ENCODE assay signal across 17 cellular contexts in the genomic region with DNA sequence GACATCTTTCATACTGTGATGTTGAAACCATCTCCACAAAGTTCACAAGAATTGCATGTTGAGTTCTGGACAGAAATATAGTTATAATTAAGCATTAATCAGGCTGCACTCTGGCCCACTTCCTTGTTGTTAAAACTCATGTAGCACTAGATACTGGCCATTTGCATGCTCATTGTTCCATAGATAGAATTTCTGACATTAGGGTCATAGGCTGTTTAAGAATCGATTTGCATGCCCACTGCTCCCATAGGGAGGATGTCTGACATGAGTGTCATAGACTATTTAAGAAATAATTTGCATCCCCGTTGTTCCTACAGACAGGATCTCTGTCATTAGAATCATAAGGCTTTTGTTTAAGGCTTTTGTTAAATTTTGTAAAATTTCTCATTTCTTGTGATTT. TPM values are rescaled to one million over a fixed set of nuclear protein-coding genes. Genes with fewer than 3 reads are reported as not detected.
DNase-seq lines count a peak whose midpoint lies in the region; ATAC-seq, FAIRE-seq and TF ChIP-seq lines count a peak whose summit lies in the region.
"Had no signal": no experiment of that assay in that cellular context is flagged by ENCODE, and none has a peak within 500 bp of the region (broad histone marks: within the 10 kb centered on the region; RNA-seq: fewer than 3 reads in every experiment).

No MANE protein-coding gene starts in this region.

- DNase-seq in GM12878 (ENCODE audit: low read depth, low spot score) (peak; percentile 35), Right ventricle myocardium superior (no peak), H4 (ENCODE audit: low spot score) (no peak), right atrium auricular region (ENCODE audit: low spot score) (no peak), nephron progenitor cell (no peak)
- DNase-seq: activated B cell treated with CpG ODN at 0.5 μM for 24 hours; activated T-cell treated with anti-CD3 and anti-CD28 coated beads for 4 hours; CD8-positive, alpha-beta T cell; effector memory CD4-positive, alpha-beta T cell; MV-4-11; NCI-H524 treated with DMSO at 0.1 percent for 48 hours had no signal

- H3K36me3 ChIP-seq in GM12878 (ENCODE audit: control insufficient read depth in 2 of 2, insufficient read depth in 2 of 2, low read length in 1 of 2): no peaks in the 10 kb centered on the region
- no peaks in the 10 kb centered on the region for H3K36me3 ChIP-seq in right atrium auricular region
- H3K36me3 ChIP-seq: ascending aorta had no signal

- H3K9me3 Mint-ChIP-seq in nephron progenitor cell: no peaks in the 10 kb centered on the region

- no peak for FAIRE-seq in GM12878 (lab: Jason Lieb, UNC)

- POLR2A ChIA-PET in GM12878 (lab: Charles Lee): no interaction called here

- ATAC-seq in GM19043 (IDR thresholded peaks at IDR 0.05; ENCODE audit: low read depth, unreplicated experiment) (peak; percentile 87), GM21786 (IDR thresholded peaks at IDR 0.05; ENCODE audit: unreplicated experiment) (peak; percentile 91), HG03103 (IDR thresholded peaks at IDR 0.05; ENCODE audit: low read depth, unreplicated experiment) (peak; percentile 84), GM12878 (peak; percentile 91), Right ventricle myocardium superior (ENCODE audit: poor library complexity) (no peak)
- ATAC-seq: CD8-positive, alpha-beta T cell; left lobe of liver had no signal

- BruUV-seq in GM12878 (replicated peaks; lab: Mats Ljungman, UMichigan): no TSS peak

- H3K9ac ChIP-seq in GM12878 (ENCODE audit: control insufficient read depth, insufficient read depth, low read length): no peak overlapping the region

- no peaks in the 10 kb centered on the region for H3K4me1 ChIP-seq in GM12878 (ENCODE audit: control insufficient read depth, insufficient read depth, low read length)
- no peaks in the 10 kb centered on the region for H3K4me1 ChIP-seq in right atrium auricular region
- H3K4me1 ChIP-seq: ascending aorta had no signal

- no peak overlapping the region for H3K4me2 ChIP-seq in GM12878 (ENCODE audit: control insufficient read depth, insufficient read depth)

- no peak for TF ChIP-seq EP300 in GM12878 (IDR thresholded peaks at IDR 0.05; ENCODE audit: borderline replicate concordance in 1 of 2, control insufficient read depth in 1 of 2, low read depth in 2 of 2, low read length in 2 of 2)

- in situ Hi-C loops in GM12878 (cut with MboI): loop anchor here (10.0 kb wide), 1 partner anchor 292 kb away; no protein-coding TSS in a partner anchor

- H3K9me3 ChIP-seq in GM12878 (replicated peaks; ENCODE audit: control insufficient read depth, insufficient read depth, low read length) (no peaks in the 10 kb centered on the region; the same call in 2 of the 3 replicates), right atrium auricular region (no peaks in the 10 kb centered on the region)
- H3K9me3 ChIP-seq: ascending aorta had no signal

- WGBS in GM12878 (ENCODE audit: insufficient coverage, insufficient replicate concordance, low lambda C conversion rate, missing lambda C conversion rate): 5% methylated on average over 2 of the region's 2 CpGs

- no peak overlapping the region; the same call in 1 of the 2 replicates for H2AFZ ChIP-seq in GM12878 (ENCODE audit: control insufficient read depth, low read depth, low read length)

- TF ChIP-seq RAD21 in GM12878 (IDR thresholded peaks at IDR 0.05; ENCODE audit: insufficient read depth, low read depth, low read length): no peak

- no peaks in the 10 kb centered on the region for H3K27me3 ChIP-seq in GM12878 (replicated peaks in 1 of 2; ENCODE audit: control insufficient read depth in 2 of 2, insufficient read depth in 2 of 2, low read length in 1 of 2)
- H3K27me3 ChIP-seq in right atrium auricular region: no peaks in the 10 kb centered on the region
- H3K27me3 ChIP-seq: ascending aorta had no signal

- no peak overlapping the region for H3K4me3 Mint-ChIP-seq in nephron progenitor cell
- H3K4me3 Mint-ChIP-seq: activated B cell treated with CpG ODN at 0.5 μM for 24 hours; CD8-positive, alpha-beta T cell had no signal

- no peak overlapping the region for H3K27ac ChIP-seq in GM12878 (ENCODE audit: control insufficient read depth, insufficient read depth)
- H3K27ac ChIP-seq in right atrium auricular region: no peak overlapping the region
- H3K27ac ChIP-seq: ascending aorta had no signal

- TF ChIP-seq POLR2A in GM12878 (IDR thresholded peaks at IDR 0.05; ENCODE audit: low read depth, low read length): no peak

- no peaks in the 10 kb centered on the region for H4K20me1 ChIP-seq in GM12878 (ENCODE audit: control insufficient read depth, insufficient read depth)

- CTCF ChIA-PET in GM12878 (lab: Yijun Ruan, JAX): no interaction called here

- intact Hi-C loops in GM12878 (cut with micrococcal nuclease; ENCODE audit: unreplicated experiment): loop anchor here (5.0 to 10.0 kb wide), 2 partner anchors 40 to 572 kb away; no protein-coding TSS in a partner anchor
- intact Hi-C loops in Right ventricle myocardium superior (cut with DNase I): loop anchor here (10.0 kb wide), 2 partner anchors 292 to 352 kb away; no protein-coding TSS in a partner anchor

- peaks cover 1% of the 10 kb centered on the region for H3K4me1 Mint-ChIP-seq in nephron progenitor cell

- H3K36me3 Mint-ChIP-seq in nephron progenitor cell (ENCODE audit: low read depth): no peaks in the 10 kb centered on the region
- H3K36me3 Mint-ChIP-seq: CD8-positive, alpha-beta T cell had no signal

- H3K27ac Mint-ChIP-seq in nephron progenitor cell: no peak overlapping the region
- H3K27ac Mint-ChIP-seq: activated B cell treated with CpG ODN at 0.5 μM for 24 hours; CD8-positive, alpha-beta T cell had no signal

- peaks cover 1% of the 10 kb centered on the region for H3K27me3 Mint-ChIP-seq in nephron progenitor cell (ENCODE audit: low read depth, poor library complexity)
- H3K27me3 Mint-ChIP-seq: activated B cell treated with CpG ODN at 0.5 μM for 24 hours had no signal

- SMC1A ChIA-PET in GM12878 (lab: Charles Lee; ENCODE audit: uncharacterized antibody, unreplicated experiment): no interaction called here

- TF ChIP-seq CTCF in GM12878 (IDR thresholded peaks at IDR 0.05 in 2 of 3, conservative IDR thresholded peaks at IDR 0.05 in 1 of 3; ENCODE audit: control insufficient read depth in 2 of 3, extremely low read depth in 1 of 3, insufficient read depth in 1 of 3, low read depth in 3 of 3, low read length in 3 of 3) (no peak), right atrium auricular region (IDR thresholded peaks at IDR 0.05) (no peak), nephron progenitor cell (IDR thresholded peaks at IDR 0.05) (no peak)

- H3K4me3 ChIP-seq in GM12878 (no peak overlapping the region), right atrium auricular region (no peak overlapping the region)
- H3K4me3 ChIP-seq: ascending aorta had no signal

- H3K79me2 ChIP-seq in GM12878 (ENCODE audit: control insufficient read depth, insufficient read depth, low read length): no peaks in the 10 kb centered on the region

- RAD21 ChIA-PET in GM12878 (lab: Charles Lee; ENCODE audit: unreplicated experiment): no interaction called here

TF ChIP-seq in GM12878, 131 proteins besides CTCF, POLR2A, EP300 and RAD21:
- TF ChIP-seq ATF7 (IDR thresholded peaks at IDR 0.05; ENCODE audit: low read depth) (0 out of 2 replicates have a peak, but pooled peaks have one; percentile 13), RFX5 (IDR thresholded peaks at IDR 0.05; ENCODE audit: low read depth, low read length) (no peak), SUZ12 (IDR thresholded peaks at IDR 0.05; ENCODE audit: unreplicated experiment) (no peak), NFIC (IDR thresholded peaks at IDR 0.05; ENCODE audit: low read depth, low read length) (peak; percentile 35; the same call in 1 of the 2 replicates), FOXM1 (IDR thresholded peaks at IDR 0.05; ENCODE audit: low read depth, low read length) (peak; percentile 21; the same call in 1 of the 2 replicates)

RNA-seq across cellular contexts. Expression of a gene that starts 50.2 kb away (rescaled TPM):
- total RNA-seq in GM12878 (2013; cell fraction: nucleolus; rRNA removed): not detected in 2 replicates
- total RNA-seq in GM12878 (2014; rRNA removed): not detected in 2 replicates
- total RNA-seq in GM12878 (2014; rRNA removed; fragmentation: Illumina TruSeq; extraction: Trizol): not detected in 2 replicates
- total RNA-seq in GM12878 (2021): not detected in 2 replicates
- polyA plus RNA-seq in GM12878 (2011; ENCODE audit: low read depth): not detected
- polyA plus RNA-seq in GM12878 (2011; rRNA removed): not detected in 2 replicates
- not detected in 2 replicates for polyA plus RNA-seq in GM12878 (2011; cell fraction: cytosol; rRNA removed)
- not detected in 2 replicates for polyA plus RNA-seq in GM12878 (2011; cell fraction: nucleus; rRNA removed)
- not detected in 2 replicates for polyA plus RNA-seq in GM12878 (2012)
- polyA plus RNA-seq in GM12878 (2014; fragmentation: Illumina TruSeq; extraction: Trizol): not detected in 2 replicates
- polyA plus RNA-seq in GM12878 (2014; fragmentation: Nextera tagmentation; extraction: Ambion mirVana): not detected
- polyA plus RNA-seq in GM12878 (2014; rRNA removed): not detected in 2 replicates
- not detected for polyA plus RNA-seq in GM12878 (2016; fragmentation: Nextera tagmentation; extraction: Ambion mirVana)
- polyA minus RNA-seq in GM12878 (2011; rRNA and poly(A)+ RNA removed): not detected in 2 replicates
- polyA minus RNA-seq in GM12878 (2011; cell fraction: cytosol; rRNA and poly(A)+ RNA removed): not detected in 2 replicates
- not detected in 2 replicates for polyA minus RNA-seq in GM12878 (2011; cell fraction: nucleus; rRNA and poly(A)+ RNA removed)
- not detected for total RNA-seq in Right ventricle myocardium superior
- not detected in 2 replicates for total RNA-seq in H4 (2014; rRNA removed; shearing (Covaris generic))
- not detected for total RNA-seq in right atrium auricular region
- total RNA-seq: activated B cell treated with CpG ODN at 0.5 μM for 24 hours; ascending aorta; CD8-positive, alpha-beta T cell; glomerular endothelial cell; left lobe of liver had no signal

RNA-seq across cellular contexts. Expression of a gene that starts 59.5 kb away (rescaled TPM):
- total RNA-seq in GM12878 (2013; cell fraction: nucleolus; rRNA removed): not detected in 2 replicates
- total RNA-seq in GM12878 (2014; rRNA removed) (not detected in 2 replicates), GM12878 (2014; rRNA removed; fragmentation: Illumina TruSeq; extraction: Trizol) (not detected in 2 replicates), GM12878 (2021) (not detected in 2 replicates), Right ventricle myocardium superior (not detected), right atrium auricular region (under 1 TPM in 1 of 2 donors, not detected in 1; 0.28 TPM)
- not detected for polyA plus RNA-seq in GM12878 (2011; ENCODE audit: low read depth)
- polyA plus RNA-seq in GM12878 (2011; rRNA removed) (not detected in 2 replicates), GM12878 (2014; fragmentation: Illumina TruSeq; extraction: Trizol) (not detected in 2 replicates), GM12878 (2014; fragmentation: Nextera tagmentation; extraction: Ambion mirVana) (not detected), GM12878 (2014; rRNA removed) (not detected in 2 replicates), GM12878 (2016; fragmentation: Nextera tagmentation; extraction: Ambion mirVana) (not detected)
- polyA plus RNA-seq in GM12878 (2011; cell fraction: cytosol; rRNA removed): not detected in 2 replicates
- not detected in 2 replicates for polyA plus RNA-seq in GM12878 (2011; cell fraction: nucleus; rRNA removed)
- polyA plus RNA-seq in GM12878 (2012): not detected in 2 replicates
- not detected in 2 replicates for polyA minus RNA-seq in GM12878 (2011; rRNA and poly(A)+ RNA removed)
- polyA minus RNA-seq in GM12878 (2011; cell fraction: cytosol; rRNA and poly(A)+ RNA removed): not detected in 2 replicates
- not detected in 2 replicates for polyA minus RNA-seq in GM12878 (2011; cell fraction: nucleus; rRNA and poly(A)+ RNA removed)
- total RNA-seq in H4 (2014; rRNA removed; shearing (Covaris generic)): not detected in 2 replicates
- total RNA-seq: activated B cell treated with CpG ODN at 0.5 μM for 24 hours; ascending aorta; CD8-positive, alpha-beta T cell; glomerular endothelial cell; left lobe of liver had no signal
